In the genomic region with DNA sequence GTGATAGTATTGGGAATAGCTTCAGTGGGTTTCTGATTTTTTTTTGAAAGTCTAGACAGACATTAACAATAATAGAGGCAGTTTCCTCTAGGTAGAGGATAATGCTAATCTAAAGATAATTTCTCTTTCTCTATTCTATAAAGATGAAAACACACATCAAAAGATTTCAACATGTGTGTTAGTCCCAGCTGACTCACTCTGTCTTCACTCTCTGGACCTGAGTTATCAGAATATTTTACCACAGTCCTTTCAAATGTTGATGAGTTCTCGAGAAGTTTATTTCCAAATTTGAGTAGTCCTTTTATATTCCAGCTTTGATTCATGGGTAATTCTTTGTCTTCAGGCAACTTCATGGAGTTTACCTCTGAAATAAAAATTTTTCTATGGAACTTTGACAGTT, we compare ENCODE assay signal across 13 cellular contexts. TPM values are rescaled to one million over a fixed set of nuclear protein-coding genes. Genes with fewer than 3 reads are reported as not detected.
DNase-seq lines count a peak whose midpoint lies in the region; ATAC-seq, FAIRE-seq and TF ChIP-seq lines count a peak whose summit lies in the region.
"Had no signal": no experiment of that assay in that cellular context is flagged by ENCODE, and none has a peak within 500 bp of the region (broad histone marks: within the 10 kb centered on the region; RNA-seq: fewer than 3 reads in every experiment).

No MANE protein-coding gene starts in this region.

- CTCF ChIA-PET in CD4-positive, alpha-beta memory T cell (lab: Charles Lee; ENCODE audit: partially characterized antibody) = interaction anchor here (0.9 to 1.9 kb wide), 2 partner anchors 23 to 170 kb away, joined by 5 to 7 read pairs; no protein-coding TSS in a partner anchor
- CTCF ChIA-PET in HepG2 (lab: Yijun Ruan, JAX; ENCODE audit: low intra/inter-chr PET ratio, low total read pairs) = no interaction called here

- no TSS peak for BruUV-seq in HepG2 (replicated peaks; lab: Mats Ljungman, UMichigan)

- TF ChIP-seq POLR2A in HepG2 (IDR thresholded peaks at IDR 0.05; ENCODE audit: insufficient read depth in 1 of 2, low read depth in 2 of 2, low read length in 2 of 2) = no peak

- H3K9me3 Mint-ChIP-seq in CD4-positive, alpha-beta memory T cell = no peaks in the 10 kb centered on the region

- peak; percentile 16 for ATAC-seq in left lung
- ATAC-seq in HepG2 = no peak
- no peak for ATAC-seq in GM21360 (IDR thresholded peaks at IDR 0.05; ENCODE audit: unreplicated experiment)
- ATAC-seq: left ventricle myocardium superior had no signal

- H3K4me3 ChIP-seq in CD4-positive, alpha-beta memory T cell (ENCODE audit: low read length in 2 of 2) = no peak overlapping the region
- H3K4me3 ChIP-seq in HUES48 (ENCODE audit: low read depth, low read length) (no peak overlapping the region), left lung (no peak overlapping the region), HepG2 (replicated peaks in 1 of 3; ENCODE audit: insufficient read depth in 1 of 3, low read depth in 2 of 3, low read length in 3 of 3) (no peak overlapping the region)
- H3K4me3 ChIP-seq: heart left ventricle, Peyer's patch, skin epidermis, thoracic aorta had no signal

- no peak overlapping the region for H3K4me2 ChIP-seq in HepG2 (ENCODE audit: low read depth, low read length)

- FAIRE-seq in HepG2 (lab: Jason Lieb, UNC) = no peak

- TF ChIP-seq CTCF in left lung (IDR thresholded peaks at IDR 0.05) (no peak), HepG2 (CRISPR knock-in tag; IDR thresholded peaks at IDR 0.05) (no peak)

- DNase-seq in CD4-positive, alpha-beta memory T cell = no peak
- peak; percentile 81 for DNase-seq in amniotic epithelial cell (ENCODE audit: low read depth)
- no peak for DNase-seq in left lung
- no peak for DNase-seq in HuH-7.5 (ENCODE audit: low spot score)
- DNase-seq in DMS 273 (lab: John Stamatoyannopoulos, UW; ENCODE audit: unreplicated experiment) = no peak
- no peak for DNase-seq in HepG2 (ENCODE audit: low spot score)
- DNase-seq: heart left ventricle, left ventricle myocardium superior, Peyer's patch had no signal

- H3K9ac ChIP-seq in HUES48 (ENCODE audit: low read depth, low read length) (no peak overlapping the region), HepG2 (ENCODE audit: insufficient read depth, low read depth, low read length) (no peak overlapping the region)

- H3K9me3 ChIP-seq in CD4-positive, alpha-beta memory T cell (ENCODE audit: control insufficient read depth in 1 of 2, low read length in 2 of 2) = no peaks in the 10 kb centered on the region
- H3K9me3 ChIP-seq in HUES48 (ENCODE audit: control insufficient read depth, insufficient read depth, low read length) = no peaks in the 10 kb centered on the region
- no peaks in the 10 kb centered on the region for H3K9me3 ChIP-seq in left lung
- H3K9me3 ChIP-seq in HepG2 (ENCODE audit: low read length) = no peaks in the 10 kb centered on the region
- H3K9me3 ChIP-seq: heart left ventricle, Peyer's patch, thoracic aorta had no signal

- no peak overlapping the region for H2AFZ ChIP-seq in HepG2 (ENCODE audit: low read length)

- TF ChIP-seq EP300 in HepG2 (IDR thresholded peaks at IDR 0.05; ENCODE audit: low read depth in 2 of 2, low read length in 2 of 2) = no peak
- TF ChIP-seq EP300 in HepG2 (CRISPR knock-in tag; IDR thresholded peaks at IDR 0.05; ENCODE audit: borderline replicate concordance) = no peak

- in situ Hi-C loops in HepG2 (cut with HindIII; ENCODE audit: extremely low pct_ligation_motif_present, low pct_unique_long_range_greater_than_20kb) = loop anchor here (10.0 to 25.0 kb wide), 2 partner anchors 274 to 362 kb away; no protein-coding TSS in a partner anchor

- H3K4me1 ChIP-seq in CD4-positive, alpha-beta memory T cell (ENCODE audit: insufficient read depth, low read length) = peaks cover 5% of the 10 kb centered on the region
- H3K4me1 ChIP-seq in HUES48 (ENCODE audit: control insufficient read depth, insufficient read depth, low read length) (peaks cover 24% of the 10 kb centered on the region), left lung (peaks cover 0 to 17% of the 10 kb centered on the region in 2 donors), HepG2 (ENCODE audit: insufficient read depth, low read length) (peaks cover 26% of the 10 kb centered on the region)

- peaks cover 11% of the 10 kb centered on the region for H3K36me3 ChIP-seq in CD4-positive, alpha-beta memory T cell (ENCODE audit: insufficient read depth, low read length)
- H3K36me3 ChIP-seq in HUES48 (ENCODE audit: control insufficient read depth, insufficient read depth, low read length) (peaks cover 51% of the 10 kb centered on the region), left lung (peaks cover 0 to 53% of the 10 kb centered on the region in 2 donors), HepG2 (replicated peaks in 1 of 2; ENCODE audit: control insufficient read depth in 1 of 2, insufficient read depth in 2 of 2, low read length in 2 of 2) (peaks cover 17 to 83% of the 10 kb centered on the region in 2 experiments)

- POLR2A ChIA-PET in CD4-positive, alpha-beta memory T cell (lab: Charles Lee; ENCODE audit: partially characterized antibody) = no interaction called here
- POLR2A ChIA-PET in HepG2 (lab: Yijun Ruan, JAX) = interaction anchor here (0.6 to 0.8 kb wide), 3 partner anchors 10 to 18 kb away, joined by 3 read pairs; a partner anchor contains a TSS

- peak overlapping the region in 6 of 7 donors; percentile 7 to 86 (median 36) for H3K27ac Mint-ChIP-seq in CD4-positive, alpha-beta memory T cell

- peaks cover 31 to 44% (median 38%) of the 10 kb centered on the region in 4 donors for H3K4me1 Mint-ChIP-seq in CD4-positive, alpha-beta memory T cell

- TF ChIP-seq RAD21 in HepG2 (CRISPR knock-in tag; IDR thresholded peaks at IDR 0.05) = no peak

- no peaks in the 10 kb centered on the region for H3K27me3 Mint-ChIP-seq in CD4-positive, alpha-beta memory T cell

- no peak overlapping the region for H3K27ac ChIP-seq in CD4-positive, alpha-beta memory T cell (ENCODE audit: low read depth, low read length)
- H3K27ac ChIP-seq in HUES48 (ENCODE audit: low read depth, low read length) = peak overlapping the region; percentile 59
- no peak overlapping the region for H3K27ac ChIP-seq in left lung
- no peak overlapping the region for H3K27ac ChIP-seq in HepG2 (ENCODE audit: extremely low read length, insufficient read depth, low read length)
- H3K27ac ChIP-seq: Peyer's patch, skin epidermis, thoracic aorta had no signal

- peaks cover 10% of the 10 kb centered on the region; the same call in 1 of the 2 replicates for H4K20me1 ChIP-seq in HepG2 (ENCODE audit: insufficient read depth, low read length)

- peaks cover 86% of the 10 kb centered on the region for H3K79me2 ChIP-seq in HepG2 (ENCODE audit: insufficient read depth, low read length)

- H3K36me3 Mint-ChIP-seq in CD4-positive, alpha-beta memory T cell = peaks cover 22 to 71% of the 10 kb centered on the region in 2 donors

- H3K27me3 ChIP-seq in CD4-positive, alpha-beta memory T cell (ENCODE audit: insufficient read depth, low read length) = no peaks in the 10 kb centered on the region
- H3K27me3 ChIP-seq in HUES48 (ENCODE audit: control insufficient read depth, insufficient read depth, low read length) = no peaks in the 10 kb centered on the region
- H3K27me3 ChIP-seq in left lung = no peaks in the 10 kb centered on the region
- no peaks in the 10 kb centered on the region for H3K27me3 ChIP-seq in HepG2 (ENCODE audit: control insufficient read depth in 1 of 2, insufficient read depth in 2 of 2, low read length in 2 of 2)
- H3K27me3 ChIP-seq: heart left ventricle, Peyer's patch had no signal

- no peak overlapping the region for H3K4me3 Mint-ChIP-seq in CD4-positive, alpha-beta memory T cell

- intact Hi-C loops in CD4-positive, alpha-beta memory T cell (cut with micrococcal nuclease) = no loop called here
- intact Hi-C loops in left lung (cut with DNase I) = no loop called here
- intact Hi-C loops in HepG2 (cut with micrococcal nuclease; ENCODE audit: unreplicated experiment) = no loop called here

- 99% methylated on average over 1 of the region's 1 CpG for WGBS in HepG2 (ENCODE audit: low lambda C conversion rate)

RNA-seq across cellular contexts. Expression of a gene that starts 17.1 kb away (rescaled TPM):
- total RNA-seq in CD4-positive, alpha-beta memory T cell = 10 to 100 TPM; 42.8 to 43.8 TPM
- polyA plus RNA-seq in CD4-positive, alpha-beta memory T cell = 1 to 10 TPM; 3.7 to 6.6 TPM
- 10 to 100 TPM; 25.7 to 28.1 TPM for total RNA-seq in left lung
- total RNA-seq in HepG2 (2016; rRNA removed; fragmentation: Illumina TruSeq; extraction: Trizol) = 41.5 and 45.6 TPM in 2 replicates
- total RNA-seq in HepG2 (2016; cell fraction: cytosol; rRNA removed; fragmentation: Illumina TruSeq; extraction: Trizol; ENCODE audit: low read depth) = 88.9 and 116 TPM in 2 replicates
- 39.5 and 44.6 TPM in 2 replicates for total RNA-seq in HepG2 (2016; cell fraction: insoluble cytoplasmic fraction; rRNA removed; fragmentation: Illumina TruSeq; extraction: Trizol)
- 25.9 and 26.4 TPM in 2 replicates for total RNA-seq in HepG2 (2016; cell fraction: membrane; rRNA removed; fragmentation: Illumina TruSeq; extraction: Trizol)
- 54.7 and 73.0 TPM in 2 replicates for total RNA-seq in HepG2 (2016; cell fraction: nucleus; rRNA removed; fragmentation: Illumina TruSeq; extraction: Trizol)
- polyA plus RNA-seq in HepG2 (2011; rRNA removed) = 29.7 and 31.1 TPM in 2 replicates
- 16.3 and 23.0 TPM in 2 replicates for polyA plus RNA-seq in HepG2 (2011; cell fraction: cytosol; rRNA removed)
- 23.9 and 28.8 TPM in 2 replicates for polyA plus RNA-seq in HepG2 (2011; cell fraction: nucleus; rRNA removed)
- 25.6 and 28.2 TPM in 2 replicates for polyA plus RNA-seq in HepG2 (2012)
- polyA plus RNA-seq in HepG2 (2016; cell fraction: cytosol; fragmentation: Illumina TruSeq; extraction: Trizol; ENCODE audit: low read depth) = 1.9 and 2.1 TPM in 2 replicates
- 40.0 and 47.0 TPM in 2 replicates for polyA plus RNA-seq in HepG2 (2016; cell fraction: insoluble cytoplasmic fraction; fragmentation: Illumina TruSeq; extraction: Trizol; ENCODE audit: low read depth)
- polyA plus RNA-seq in HepG2 (2016; cell fraction: membrane; fragmentation: Illumina TruSeq; extraction: Trizol; ENCODE audit: low read depth) = 7.1 and 7.5 TPM in 2 replicates
- polyA plus RNA-seq in HepG2 (2016; cell fraction: nucleus; fragmentation: Illumina TruSeq; extraction: Trizol; ENCODE audit: insufficient read depth, low read depth) = 61.9 and 76.1 TPM in 2 replicates
- 39.2 and 72.4 TPM in 2 replicates for polyA minus RNA-seq in HepG2 (2011; rRNA and poly(A)+ RNA removed; ENCODE audit: low replicate concordance)
- 36.2 and 48.9 TPM in 2 replicates for polyA minus RNA-seq in HepG2 (2011; cell fraction: cytosol; rRNA and poly(A)+ RNA removed)
- 98.0 and 104 TPM in 2 replicates for polyA minus RNA-seq in HepG2 (2011; cell fraction: nucleus; rRNA and poly(A)+ RNA removed)

RNA-seq across cellular contexts. Expression of a gene that starts 17.4 kb away (rescaled TPM):
- 10 to 100 TPM; 26.1 to 26.6 TPM for total RNA-seq in CD4-positive, alpha-beta memory T cell
- polyA plus RNA-seq in CD4-positive, alpha-beta memory T cell = 10 to 100 TPM; 13.0 to 19.6 TPM
- total RNA-seq in left lung = 10 to 100 TPM; 16.9 to 19.4 TPM
- total RNA-seq in HepG2 (2016; rRNA removed; fragmentation: Illumina TruSeq; extraction: Trizol) = 39.8 and 51.7 TPM in 2 replicates
- 4.3 and 5.3 TPM in 2 replicates for total RNA-seq in HepG2 (2016; cell fraction: cytosol; rRNA removed; fragmentation: Illumina TruSeq; extraction: Trizol; ENCODE audit: low read depth)
- 39.0 and 48.3 TPM in 2 replicates for total RNA-seq in HepG2 (2016; cell fraction: insoluble cytoplasmic fraction; rRNA removed; fragmentation: Illumina TruSeq; extraction: Trizol)
- 12.1 and 12.8 TPM in 2 replicates for total RNA-seq in HepG2 (2016; cell fraction: membrane; rRNA removed; fragmentation: Illumina TruSeq; extraction: Trizol)
- total RNA-seq in HepG2 (2016; cell fraction: nucleus; rRNA removed; fragmentation: Illumina TruSeq; extraction: Trizol) = 53.4 and 63.7 TPM in 2 replicates
- 21.5 and 22.9 TPM in 2 replicates for polyA plus RNA-seq in HepG2 (2011; rRNA removed)
- polyA plus RNA-seq in HepG2 (2011; cell fraction: cytosol; rRNA removed) = 15.4 and 16.2 TPM in 2 replicates
- polyA plus RNA-seq in HepG2 (2011; cell fraction: nucleus; rRNA removed) = 16.1 and 18.5 TPM in 2 replicates
- 15.4 and 20.9 TPM in 2 replicates for polyA plus RNA-seq in HepG2 (2012)
- polyA plus RNA-seq in HepG2 (2016; cell fraction: cytosol; fragmentation: Illumina TruSeq; extraction: Trizol; ENCODE audit: low read depth) = 2.1 and 2.4 TPM in 2 replicates
- polyA plus RNA-seq in HepG2 (2016; cell fraction: insoluble cytoplasmic fraction; fragmentation: Illumina TruSeq; extraction: Trizol; ENCODE audit: low read depth) = 23.2 and 30.3 TPM in 2 replicates
- 3.8 and 4.7 TPM in 2 replicates for polyA plus RNA-seq in HepG2 (2016; cell fraction: membrane; fragmentation: Illumina TruSeq; extraction: Trizol; ENCODE audit: low read depth)
- 32.5 and 34.5 TPM in 2 replicates for polyA plus RNA-seq in HepG2 (2016; cell fraction: nucleus; fragmentation: Illumina TruSeq; extraction: Trizol; ENCODE audit: insufficient read depth, low read depth)
- polyA minus RNA-seq in HepG2 (2011; rRNA and poly(A)+ RNA removed; ENCODE audit: low replicate concordance) = 67.8 and 87.6 TPM in 2 replicates
- polyA minus RNA-seq in HepG2 (2011; cell fraction: cytosol; rRNA and poly(A)+ RNA removed) = 20.3 and 23.7 TPM in 2 replicates
- polyA minus RNA-seq in HepG2 (2011; cell fraction: nucleus; rRNA and poly(A)+ RNA removed) = 72.5 and 93.6 TPM in 2 replicates
